ENCODE assay signal across 19 cellular contexts in genomic region chr2:20588918-20589871, GRCh38.
DNase-seq lines count a peak whose midpoint lies in the region; ATAC-seq, FAIRE-seq and TF ChIP-seq lines count a peak whose summit lies in the region.
"Had no signal": no experiment of that assay in that cellular context is flagged by ENCODE, and none has a peak within 500 bp of the region (broad histone marks: within the 10 kb centered on the region; RNA-seq: fewer than 3 reads in every experiment).

No MANE protein-coding gene starts in this region.

- peaks cover 16% of the 10 kb centered on the region for H3F3A ChIP-seq in GM23248 (ENCODE audit: insufficient read depth)

- FAIRE-seq in keratinocyte (lab: Jason Lieb, UNC): no peak
- FAIRE-seq: G401.6 had no signal

- H3K9me1 ChIP-seq in keratinocyte (ENCODE audit: control insufficient read depth, extremely low read depth, insufficient read depth, low read length): peaks cover 2% of the 10 kb centered on the region

- no peaks in the 10 kb centered on the region for H3K36me3 ChIP-seq in GM23248 (ENCODE audit: low read depth)
- H3K36me3 ChIP-seq in keratinocyte (ENCODE audit: control insufficient read depth in 2 of 2, extremely low read depth in 1 of 2, insufficient read depth in 2 of 2, low read length in 2 of 2): no peaks in the 10 kb centered on the region
- H3K36me3 ChIP-seq in spleen: no peaks in the 10 kb centered on the region
- H3K36me3 ChIP-seq in esophagus squamous epithelium: no peaks in the 10 kb centered on the region
- H3K36me3 ChIP-seq: BE2C, SJSA1 had no signal

- dilution Hi-C loops in keratinocyte (cut with MboI; ENCODE audit: extremely low pct_ligation_motif_present, low sequenced_read_pairs): no loop called here

- POLR2A ChIA-PET in RWPE1 (lab: Yijun Ruan, JAX; ENCODE audit: low non-redundant PET): no interaction called here

- H3K27ac ChIP-seq in GM23248 (peak overlapping the region; percentile 67), RWPE1 (peak overlapping the region; percentile 16; the same call in 1 of the 2 replicates), keratinocyte (ENCODE audit: control insufficient read depth, insufficient read depth, low read length) (no peak overlapping the region), spleen (no peak overlapping the region), esophagus squamous epithelium (no peak overlapping the region)
- H3K27ac ChIP-seq: SJSA1 had no signal

- H2AFZ ChIP-seq in GM23248 (peak overlapping the region; percentile 57; the same call in 1 of the 2 replicates), keratinocyte (ENCODE audit: control insufficient read depth, low read length) (no peak overlapping the region)

- H3K4me1 ChIP-seq in GM23248 (ENCODE audit: insufficient read depth) (peaks cover 44% of the 10 kb centered on the region), keratinocyte (ENCODE audit: control insufficient read depth, extremely low read depth, insufficient read depth, low read length) (peaks cover 52% of the 10 kb centered on the region), spleen (peaks cover 15 to 69% (median 40%) of the 10 kb centered on the region in 6 donors), esophagus squamous epithelium (peaks cover 0 to 63% (median 27%) of the 10 kb centered on the region in 3 donors)

- CTCF ChIA-PET in RWPE1 (lab: Yijun Ruan, JAX): interaction anchor here (0.6 to 0.9 kb wide), 4 partner anchors 12 to 145 kb away, joined by 3 read pairs; no protein-coding TSS in a partner anchor

- ATAC-seq in GM21619 (IDR thresholded peaks at IDR 0.05; ENCODE audit: unreplicated experiment): no peak
- ATAC-seq: mucosa of descending colon had no signal

- H4K20me1 ChIP-seq in GM23248 (ENCODE audit: insufficient read depth) (no peaks in the 10 kb centered on the region), keratinocyte (ENCODE audit: control insufficient read depth, extremely low read depth, insufficient read depth, low read length) (no peaks in the 10 kb centered on the region)

- no peak for TF ChIP-seq CTCF in RWPE1 (conservative IDR thresholded peaks at IDR 0.05; ENCODE audit: low read depth)
- no peak for TF ChIP-seq CTCF in keratinocyte (optimal IDR thresholded peaks at IDR 0.05 in 1 of 3, IDR thresholded peaks at IDR 0.05 in 1 of 3, conservative IDR thresholded peaks at IDR 0.05 in 1 of 3; ENCODE audit: extremely low read depth in 1 of 3, insufficient read depth in 2 of 3, low read length in 3 of 3)
- TF ChIP-seq CTCF in spleen (IDR thresholded peaks at IDR 0.05 in 8 of 11, conservative IDR thresholded peaks at IDR 0.05 in 3 of 11): no peak
- no peak for TF ChIP-seq CTCF in esophagus squamous epithelium (IDR thresholded peaks at IDR 0.05)

- no peaks in the 10 kb centered on the region for H3K9me2 ChIP-seq in GM23248 (ENCODE audit: insufficient read depth)

- H3K4me2 ChIP-seq in GM23248 (ENCODE audit: unreplicated experiment) (peak overlapping the region; percentile 48), keratinocyte (ENCODE audit: control insufficient read depth, extremely low read depth, insufficient read depth, low read depth, low read length) (peak overlapping the region; percentile 47)

- in situ Hi-C loops in GM23248 (cut with MboI): no loop called here

- peak; percentile 50 for DNase-seq in GM23248
- DNase-seq in RWPE1 (ENCODE audit: low spot score): no peak
- DNase-seq in keratinocyte (ENCODE audit: low read depth, low spot score): no peak
- DNase-seq in spleen: peak; percentile 55
- DNase-seq in esophagus squamous epithelium (lab: John Stamatoyannopoulos, UW): no peak
- DNase-seq in NCI-H1048 (lab: John Stamatoyannopoulos, UW): no peak
- DNase-seq: activated CD4-positive, CD25-positive, alpha-beta regulatory T cell; activated gamma-delta T cell; anterior cingulate cortex; BE2C; hippocampal formation; mucosa of descending colon; NCI-H1092 treated with DMSO at 0.1 percent for 48 hours; NCI-H2107; NCI-H524; retina had no signal

- peak overlapping the region; percentile 52 for H3K9ac ChIP-seq in GM23248
- H3K9ac ChIP-seq in keratinocyte (ENCODE audit: control insufficient read depth, extremely low read depth, insufficient read depth, low read length): no peak overlapping the region

- no peaks in the 10 kb centered on the region for H3K79me2 ChIP-seq in GM23248 (ENCODE audit: insufficient read depth)
- H3K79me2 ChIP-seq in keratinocyte (ENCODE audit: control insufficient read depth, insufficient read depth, low read length): no peaks in the 10 kb centered on the region

- H3K27me3 ChIP-seq in GM23248 (replicated peaks; ENCODE audit: insufficient read depth): no peaks in the 10 kb centered on the region
- no peaks in the 10 kb centered on the region for H3K27me3 ChIP-seq in keratinocyte (ENCODE audit: control insufficient read depth, extremely low read depth, insufficient read depth, low read length)
- peaks cover 0 to 6% (median 0%) of the 10 kb centered on the region in 7 donors for H3K27me3 ChIP-seq in spleen (replicated peaks in 1 of 7)
- no peaks in the 10 kb centered on the region for H3K27me3 ChIP-seq in esophagus squamous epithelium
- H3K27me3 ChIP-seq: BE2C, SJSA1 had no signal

- H3K4me3 ChIP-seq in GM23248 (no peak overlapping the region), keratinocyte (ENCODE audit: control insufficient read depth in 2 of 3, extremely low read depth in 1 of 3, insufficient read depth in 2 of 3, low read depth in 1 of 3, low read length in 3 of 3) (no peak overlapping the region), spleen (no peak overlapping the region), esophagus squamous epithelium (no peak overlapping the region)
- H3K4me3 ChIP-seq: mucosa of descending colon, SJSA1 had no signal

- intact Hi-C loops in spleen (cut with DNase I; ENCODE audit: low total_unique reads) (no loop called here), esophagus squamous epithelium (cut with DNase I) (no loop called here)

- no peaks in the 10 kb centered on the region for H3K9me3 ChIP-seq in GM23248 (ENCODE audit: low read depth)
- H3K9me3 ChIP-seq in keratinocyte (ENCODE audit: control insufficient read depth, low read depth, low read length): no peaks in the 10 kb centered on the region
- no peaks in the 10 kb centered on the region for H3K9me3 ChIP-seq in spleen
- no peaks in the 10 kb centered on the region for H3K9me3 ChIP-seq in esophagus squamous epithelium
- H3K9me3 ChIP-seq: BE2C, mucosa of descending colon, SJSA1 had no signal

- TF ChIP-seq POLR2A in spleen (IDR thresholded peaks at IDR 0.05) (no peak), esophagus squamous epithelium (IDR thresholded peaks at IDR 0.05) (no peak)

- 80 to 81% methylated on average over 10 to 11 of the region's 11 CpGs for WGBS in GM23248 (ENCODE audit: low coverage in 1 of 2, low lambda C conversion rate in 2 of 2, missing lambda C conversion rate in 2 of 2), 2 experiments
- WGBS in spleen, 5 donors: 77 to 84% (median 78%) methylated on average over 8 to 11 of the region's 11 CpGs
- 81 to 87% methylated on average over 4 to 9 of the region's 11 CpGs for WGBS in esophagus squamous epithelium, 2 donors

Comparison
In these comparisons a context has a peak if more than half of its experiments do, and no peak if none do; other contexts are left out.
1. DNase-seq: peak in GM23248 (single experiment) and spleen (single experiment); none in RWPE1 (single experiment), keratinocyte (single experiment), esophagus squamous epithelium (single experiment) and NCI-H1048 (single experiment).
2. H3K27ac ChIP-seq: peak in GM23248 (single experiment) and RWPE1 (single experiment); none in keratinocyte (single experiment), spleen (0 of 8) and esophagus squamous epithelium (0 of 4).